Comparison of ENCODE assay signal across 2 cellular contexts in the genomic region with DNA sequence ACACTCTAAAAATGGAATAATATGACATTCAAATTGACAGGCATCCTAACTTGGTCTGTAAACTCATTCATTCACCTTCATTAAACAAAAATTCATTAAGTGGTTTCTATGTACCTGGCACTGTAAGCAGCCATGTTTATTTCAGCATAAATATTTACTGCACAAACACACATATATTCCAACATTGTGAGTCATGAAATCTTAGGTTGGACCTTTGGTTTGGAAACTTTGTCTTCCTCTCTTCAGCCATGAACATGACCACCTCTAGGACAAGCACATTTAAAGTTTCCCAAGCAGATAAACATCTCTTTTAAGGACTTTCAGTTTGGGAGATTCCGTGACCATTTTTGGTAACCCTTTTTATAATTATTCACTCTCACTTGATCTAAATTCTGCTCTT.
TF ChIP-seq lines count a peak whose summit lies in the region.

No MANE protein-coding gene starts in this region.

TF ChIP-seq in GM23338, 12 proteins besides CTCF, POLR2A, EP300 and RAD21:
- TF ChIP-seq EZH2phosphoT487 (IDR thresholded peaks at IDR 0.05; ENCODE audit: unreplicated experiment), result no peak
- no peak for TF ChIP-seq STAT1 (IDR thresholded peaks at IDR 0.05; ENCODE audit: unreplicated experiment)
- TF ChIP-seq EZH2 (IDR thresholded peaks at IDR 0.05; ENCODE audit: low read depth, unreplicated experiment), result no peak
- TF ChIP-seq POLR2AphosphoS5 (IDR thresholded peaks at IDR 0.05; ENCODE audit: low read depth), result no peak
- TF ChIP-seq JUNB (IDR thresholded peaks at IDR 0.05; ENCODE audit: unreplicated experiment), result no peak
- TF ChIP-seq NANOG (IDR thresholded peaks at IDR 0.05; ENCODE audit: borderline replicate concordance), result no peak
- no peak for TF ChIP-seq ZNF114 (CRISPR knock-in tag; IDR thresholded peaks at IDR 0.05)
- no peak for TF ChIP-seq ZNF331 (CRISPR knock-in tag; IDR thresholded peaks at IDR 0.05; ENCODE audit: low read depth)

TF ChIP-seq in HepG2, 621 proteins besides CTCF, POLR2A, EP300 and RAD21:
- TF ChIP-seq KDM5A (IDR thresholded peaks at IDR 0.05; ENCODE audit: borderline replicate concordance, low read length) (no peak), TAF15 (IDR thresholded peaks at IDR 0.05; ENCODE audit: low read depth, low read length, poor library complexity, severe bottlenecking) (no peak), ZSCAN30 (CRISPR knock-in tag; IDR thresholded peaks at IDR 0.05) (no peak), HOXA7 (CRISPR knock-in tag; IDR thresholded peaks at IDR 0.05) (no peak), ZNF30 (CRISPR knock-in tag; IDR thresholded peaks at IDR 0.05) (no peak), NFATC3 (CRISPR knock-in tag; IDR thresholded peaks at IDR 0.05) (no peak), ZNF10 (CRISPR knock-in tag; IDR thresholded peaks at IDR 0.05; ENCODE audit: borderline replicate concordance, low read depth) (no peak), RFXAP (CRISPR knock-in tag; IDR thresholded peaks at IDR 0.05; ENCODE audit: borderline replicate concordance) (no peak), CC2D1A (CRISPR knock-in tag; IDR thresholded peaks at IDR 0.05) (no peak)
- TF ChIP-seq, protein P1, sequence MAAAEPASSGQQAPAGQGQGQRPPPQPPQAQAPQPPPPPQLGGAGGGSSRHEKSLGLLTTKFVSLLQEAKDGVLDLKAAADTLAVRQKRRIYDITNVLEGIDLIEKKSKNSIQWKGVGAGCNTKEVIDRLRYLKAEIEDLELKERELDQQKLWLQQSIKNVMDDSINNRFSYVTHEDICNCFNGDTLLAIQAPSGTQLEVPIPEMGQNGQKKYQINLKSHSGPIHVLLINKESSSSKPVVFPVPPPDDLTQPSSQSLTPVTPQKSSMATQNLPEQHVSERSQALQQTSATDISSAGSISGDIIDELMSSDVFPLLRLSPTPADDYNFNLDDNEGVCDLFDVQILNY (CRISPR knock-in tag; conservative IDR thresholded peaks at IDR 0.05), result no peak
- TF ChIP-seq, protein P2, sequence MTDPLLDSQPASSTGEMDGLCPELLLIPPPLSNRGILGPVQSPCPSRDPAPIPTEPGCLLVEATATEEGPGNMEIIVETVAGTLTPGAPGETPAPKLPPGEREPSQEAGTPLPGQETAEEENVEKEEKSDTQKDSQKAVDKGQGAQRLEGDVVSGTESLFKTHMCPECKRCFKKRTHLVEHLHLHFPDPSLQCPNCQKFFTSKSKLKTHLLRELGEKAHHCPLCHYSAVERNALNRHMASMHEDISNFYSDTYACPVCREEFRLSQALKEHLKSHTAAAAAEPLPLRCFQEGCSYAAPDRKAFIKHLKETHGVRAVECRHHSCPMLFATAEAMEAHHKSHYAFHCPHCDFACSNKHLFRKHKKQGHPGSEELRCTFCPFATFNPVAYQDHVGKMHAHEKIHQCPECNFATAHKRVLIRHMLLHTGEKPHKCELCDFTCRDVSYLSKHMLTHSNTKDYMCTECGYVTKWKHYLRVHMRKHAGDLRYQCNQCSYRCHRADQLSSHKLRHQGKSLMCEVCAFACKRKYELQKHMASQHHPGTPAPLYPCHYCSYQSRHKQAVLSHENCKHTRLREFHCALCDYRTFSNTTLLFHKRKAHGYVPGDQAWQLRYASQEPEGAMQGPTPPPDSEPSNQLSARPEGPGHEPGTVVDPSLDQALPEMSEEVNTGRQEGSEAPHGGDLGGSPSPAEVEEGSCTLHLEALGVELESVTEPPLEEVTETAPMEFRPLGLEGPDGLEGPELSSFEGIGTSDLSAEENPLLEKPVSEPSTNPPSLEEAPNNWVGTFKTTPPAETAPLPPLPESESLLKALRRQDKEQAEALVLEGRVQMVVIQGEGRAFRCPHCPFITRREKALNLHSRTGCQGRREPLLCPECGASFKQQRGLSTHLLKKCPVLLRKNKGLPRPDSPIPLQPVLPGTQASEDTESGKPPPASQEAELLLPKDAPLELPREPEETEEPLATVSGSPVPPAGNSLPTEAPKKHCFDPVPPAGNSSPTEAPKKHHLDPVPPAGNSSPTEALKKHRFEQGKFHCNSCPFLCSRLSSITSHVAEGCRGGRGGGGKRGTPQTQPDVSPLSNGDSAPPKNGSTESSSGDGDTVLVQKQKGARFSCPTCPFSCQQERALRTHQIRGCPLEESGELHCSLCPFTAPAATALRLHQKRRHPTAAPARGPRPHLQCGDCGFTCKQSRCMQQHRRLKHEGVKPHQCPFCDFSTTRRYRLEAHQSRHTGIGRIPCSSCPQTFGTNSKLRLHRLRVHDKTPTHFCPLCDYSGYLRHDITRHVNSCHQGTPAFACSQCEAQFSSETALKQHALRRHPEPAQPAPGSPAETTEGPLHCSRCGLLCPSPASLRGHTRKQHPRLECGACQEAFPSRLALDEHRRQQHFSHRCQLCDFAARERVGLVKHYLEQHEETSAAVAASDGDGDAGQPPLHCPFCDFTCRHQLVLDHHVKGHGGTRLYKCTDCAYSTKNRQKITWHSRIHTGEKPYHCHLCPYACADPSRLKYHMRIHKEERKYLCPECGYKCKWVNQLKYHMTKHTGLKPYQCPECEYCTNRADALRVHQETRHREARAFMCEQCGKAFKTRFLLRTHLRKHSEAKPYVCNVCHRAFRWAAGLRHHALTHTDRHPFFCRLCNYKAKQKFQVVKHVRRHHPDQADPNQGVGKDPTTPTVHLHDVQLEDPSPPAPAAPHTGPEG (CRISPR knock-in tag; IDR thresholded peaks at IDR 0.05), result no peak
- TF ChIP-seq, protein P3, sequence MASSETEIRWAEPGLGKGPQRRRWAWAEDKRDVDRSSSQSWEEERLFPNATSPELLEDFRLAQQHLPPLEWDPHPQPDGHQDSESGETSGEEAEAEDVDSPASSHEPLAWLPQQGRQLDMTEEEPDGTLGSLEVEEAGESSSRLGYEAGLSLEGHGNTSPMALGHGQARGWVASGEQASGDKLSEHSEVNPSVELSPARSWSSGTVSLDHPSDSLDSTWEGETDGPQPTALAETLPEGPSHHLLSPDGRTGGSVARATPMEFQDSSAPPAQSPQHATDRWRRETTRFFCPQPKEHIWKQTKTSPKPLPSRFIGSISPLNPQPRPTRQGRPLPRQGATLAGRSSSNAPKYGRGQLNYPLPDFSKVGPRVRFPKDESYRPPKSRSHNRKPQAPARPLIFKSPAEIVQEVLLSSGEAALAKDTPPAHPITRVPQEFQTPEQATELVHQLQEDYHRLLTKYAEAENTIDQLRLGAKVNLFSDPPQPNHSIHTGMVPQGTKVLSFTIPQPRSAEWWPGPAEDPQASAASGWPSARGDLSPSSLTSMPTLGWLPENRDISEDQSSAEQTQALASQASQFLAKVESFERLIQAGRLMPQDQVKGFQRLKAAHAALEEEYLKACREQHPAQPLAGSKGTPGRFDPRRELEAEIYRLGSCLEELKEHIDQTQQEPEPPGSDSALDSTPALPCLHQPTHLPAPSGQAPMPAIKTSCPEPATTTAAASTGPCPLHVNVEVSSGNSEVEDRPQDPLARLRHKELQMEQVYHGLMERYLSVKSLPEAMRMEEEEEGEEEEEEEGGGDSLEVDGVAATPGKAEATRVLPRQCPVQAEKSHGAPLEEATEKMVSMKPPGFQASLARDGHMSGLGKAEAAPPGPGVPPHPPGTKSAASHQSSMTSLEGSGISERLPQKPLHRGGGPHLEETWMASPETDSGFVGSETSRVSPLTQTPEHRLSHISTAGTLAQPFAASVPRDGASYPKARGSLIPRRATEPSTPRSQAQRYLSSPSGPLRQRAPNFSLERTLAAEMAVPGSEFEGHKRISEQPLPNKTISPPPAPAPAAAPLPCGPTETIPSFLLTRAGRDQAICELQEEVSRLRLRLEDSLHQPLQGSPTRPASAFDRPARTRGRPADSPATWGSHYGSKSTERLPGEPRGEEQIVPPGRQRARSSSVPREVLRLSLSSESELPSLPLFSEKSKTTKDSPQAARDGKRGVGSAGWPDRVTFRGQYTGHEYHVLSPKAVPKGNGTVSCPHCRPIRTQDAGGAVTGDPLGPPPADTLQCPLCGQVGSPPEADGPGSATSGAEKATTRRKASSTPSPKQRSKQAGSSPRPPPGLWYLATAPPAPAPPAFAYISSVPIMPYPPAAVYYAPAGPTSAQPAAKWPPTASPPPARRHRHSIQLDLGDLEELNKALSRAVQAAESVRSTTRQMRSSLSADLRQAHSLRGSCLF (CRISPR knock-in tag; IDR thresholded peaks at IDR 0.05; ENCODE audit: borderline replicate concordance), result no peak
- TF ChIP-seq, protein P4, sequence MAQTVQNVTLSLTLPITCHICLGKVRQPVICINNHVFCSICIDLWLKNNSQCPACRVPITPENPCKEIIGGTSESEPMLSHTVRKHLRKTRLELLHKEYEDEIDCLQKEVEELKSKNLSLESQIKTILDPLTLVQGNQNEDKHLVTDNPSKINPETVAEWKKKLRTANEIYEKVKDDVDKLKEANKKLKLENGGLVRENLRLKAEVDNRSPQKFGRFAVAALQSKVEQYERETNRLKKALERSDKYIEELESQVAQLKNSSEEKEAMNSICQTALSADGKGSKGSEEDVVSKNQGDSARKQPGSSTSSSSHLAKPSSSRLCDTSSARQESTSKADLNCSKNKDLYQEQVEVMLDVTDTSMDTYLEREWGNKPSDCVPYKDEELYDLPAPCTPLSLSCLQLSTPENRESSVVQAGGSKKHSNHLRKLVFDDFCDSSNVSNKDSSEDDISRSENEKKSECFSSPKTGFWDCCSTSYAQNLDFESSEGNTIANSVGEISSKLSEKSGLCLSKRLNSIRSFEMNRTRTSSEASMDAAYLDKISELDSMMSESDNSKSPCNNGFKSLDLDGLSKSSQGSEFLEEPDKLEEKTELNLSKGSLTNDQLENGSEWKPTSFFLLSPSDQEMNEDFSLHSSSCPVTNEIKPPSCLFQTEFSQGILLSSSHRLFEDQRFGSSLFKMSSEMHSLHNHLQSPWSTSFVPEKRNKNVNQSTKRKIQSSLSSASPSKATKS (CRISPR knock-in tag; IDR thresholded peaks at IDR 0.05), result no peak
- TF ChIP-seq, protein P5, sequence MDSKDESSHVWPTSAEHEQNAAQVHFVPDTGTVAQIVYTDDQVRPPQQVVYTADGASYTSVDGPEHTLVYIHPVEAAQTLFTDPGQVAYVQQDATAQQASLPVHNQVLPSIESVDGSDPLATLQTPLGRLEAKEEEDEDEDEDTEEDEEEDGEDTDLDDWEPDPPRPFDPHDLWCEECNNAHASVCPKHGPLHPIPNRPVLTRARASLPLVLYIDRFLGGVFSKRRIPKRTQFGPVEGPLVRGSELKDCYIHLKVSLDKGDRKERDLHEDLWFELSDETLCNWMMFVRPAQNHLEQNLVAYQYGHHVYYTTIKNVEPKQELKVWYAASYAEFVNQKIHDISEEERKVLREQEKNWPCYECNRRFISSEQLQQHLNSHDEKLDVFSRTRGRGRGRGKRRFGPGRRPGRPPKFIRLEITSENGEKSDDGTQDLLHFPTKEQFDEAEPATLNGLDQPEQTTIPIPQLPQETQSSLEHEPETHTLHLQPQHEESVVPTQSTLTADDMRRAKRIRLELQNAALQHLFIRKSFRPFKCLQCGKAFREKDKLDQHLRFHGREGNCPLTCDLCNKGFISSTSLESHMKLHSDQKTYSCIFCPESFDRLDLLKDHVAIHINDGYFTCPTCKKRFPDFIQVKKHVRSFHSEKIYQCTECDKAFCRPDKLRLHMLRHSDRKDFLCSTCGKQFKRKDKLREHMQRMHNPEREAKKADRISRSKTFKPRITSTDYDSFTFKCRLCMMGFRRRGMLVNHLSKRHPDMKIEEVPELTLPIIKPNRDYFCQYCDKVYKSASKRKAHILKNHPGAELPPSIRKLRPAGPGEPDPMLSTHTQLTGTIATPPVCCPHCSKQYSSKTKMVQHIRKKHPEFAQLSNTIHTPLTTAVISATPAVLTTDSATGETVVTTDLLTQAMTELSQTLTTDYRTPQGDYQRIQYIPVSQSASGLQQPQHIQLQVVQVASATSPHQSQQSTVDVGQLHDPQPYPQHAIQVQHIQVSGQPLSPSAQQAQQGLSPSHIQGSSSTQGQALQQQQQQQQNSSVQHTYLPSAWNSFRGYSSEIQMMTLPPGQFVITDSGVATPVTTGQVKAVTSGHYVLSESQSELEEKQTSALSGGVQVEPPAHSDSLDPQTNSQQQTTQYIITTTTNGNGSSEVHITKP (CRISPR knock-in tag; IDR thresholded peaks at IDR 0.05; ENCODE audit: low read depth), result no peak
